In genomic region chr1:159990005-159990404, GRCh38 we compare ENCODE assay signal across 32 cellular contexts. TPM values are rescaled to one million over a fixed set of nuclear protein-coding genes. Genes with fewer than 3 reads are reported as not detected.
"Had no signal": no experiment of that assay in that cellular context is flagged by ENCODE, and none has a peak within 500 bp of the region (broad histone marks: within the 10 kb centered on the region; RNA-seq: fewer than 3 reads in every experiment).

No MANE protein-coding gene starts in this region.

- FAIRE-seq: islet of Langerhans, urothelium cell line had no signal

- H3K4me3 ChIP-seq: left ventricle myocardium inferior, lung, psoas muscle, right atrium auricular region, stomach, testis, thyroid gland, upper lobe of right lung had no signal

- H3K27me3 ChIP-seq: right atrium auricular region, right lobe of liver, stomach, testis, thyroid gland had no signal

- H3K9me3 ChIP-seq: left ventricle myocardium inferior, psoas muscle, right atrium auricular region, right lobe of liver, stomach, testis, thyroid gland, upper lobe of right lung had no signal

- DNase-seq: hypothalamus; immature natural killer cell; left ventricle myocardium inferior; mesendoderm; naive thymus-derived CD4-positive, alpha-beta T cell; psoas muscle; right lobe of liver; stimulated activated CD4-positive, alpha-beta T cell treated with anti-CD3 and anti-CD28 coated beads, Interleukin-12 subunit alpha, Interleukin-12 subunit beta, amount 100 ng/mL, for 4 hours; stimulated activated CD4-positive, alpha-beta T cell treated with anti-CD3 and anti-CD28 coated beads, Interleukin-15, amount 100 ng/mL, for 24 hours; stimulated activated CD4-positive, alpha-beta T cell treated with anti-CD3 and anti-CD28 coated beads, Interleukin-2, amount 100 ng/mL, for 24 hours; stimulated activated CD4-positive, alpha-beta T cell treated with anti-CD3 and anti-CD28 coated beads, Interleukin-4, amount 100 ng/mL, for 1 hour; stimulated activated naive B cell treated with anti-CD40 and anti-IgM and Interleukin-4, amounts not matched to agents 10 μg/mL and 1 μg/mL and 100 μg/mL, for 72 hours; stimulated activated naive CD8-positive, alpha-beta T cell treated with anti-CD3 and anti-CD28 coated beads, Interleukin-15, Interleukin-2, amounts not matched to agents 100 U/mL and 50 U/mL, for 24 hours; stomach; testis; thyroid gland; trophoblast cell; upper lobe of right lung had no signal

- H3K9ac ChIP-seq: parathyroid adenoma had no signal

- ATAC-seq: naive thymus-derived CD4-positive, alpha-beta T cell; natural killer cell treated with Interleukin-12 subunit alpha and Interleukin-12 subunit beta and Interleukin-15 and Interleukin-18, amount 100 ng/mL, for 72 hours; psoas muscle; right lobe of liver; stimulated activated naive B cell treated with anti-CD40 and anti-IgM and Interleukin-4, amounts not matched to agents 10 μg/mL and 1 μg/mL and 100 μg/mL, for 72 hours; stimulated activated naive CD8-positive, alpha-beta T cell treated with anti-CD3 and anti-CD28 coated beads, Interleukin-15, Interleukin-2, amounts not matched to agents 100 U/mL and 50 U/mL, for 24 hours; upper lobe of right lung had no signal

- H3K27ac ChIP-seq: left ventricle myocardium inferior, parathyroid adenoma, psoas muscle, right atrium auricular region, right lobe of liver, stomach, testis, thyroid gland, upper lobe of right lung had no signal

- H3K4me1 ChIP-seq: parathyroid adenoma, psoas muscle, testis, thyroid gland had no signal

- H3K36me3 ChIP-seq: left ventricle myocardium inferior, right atrium auricular region, right lobe of liver, stomach, thyroid gland, upper lobe of right lung had no signal

RNA-seq across cellular contexts. Expression of gene SLAMF9, which starts 36.0 kb away (rescaled TPM):
- total RNA-seq: kidney epithelial cell; left ventricle myocardium inferior; lower leg skin; mesothelial cell of epicardium; myocyte; naive thymus-derived CD4-positive, alpha-beta T cell; natural killer cell treated with Interleukin-12 subunit alpha and Interleukin-12 subunit beta and Interleukin-15 and Interleukin-18, amount 100 ng/mL, for 72 hours; psoas muscle; renal cortical epithelial cell; right atrium auricular region; skeletal muscle tissue; stomach; thyroid gland; upper lobe of right lung had no signal
- polyA plus RNA-seq: immature natural killer cell; naive thymus-derived CD4-positive, alpha-beta T cell; neural cell; psoas muscle had no signal

RNA-seq across cellular contexts. Expression of gene IGSF9, which starts 44.6 kb away (rescaled TPM):
- total RNA-seq: mononuclear cell; natural killer cell treated with Interleukin-12 subunit alpha and Interleukin-12 subunit beta and Interleukin-15 and Interleukin-18, amount 100 ng/mL, for 72 hours; psoas muscle; renal cortical epithelial cell had no signal
- polyA plus RNA-seq: immature natural killer cell had no signal
